19 cellular contexts compared by ENCODE assay signal in genomic region chr14:23297096-23297495, GRCh38. TPM values are rescaled to one million over a fixed set of nuclear protein-coding genes. Genes with fewer than 3 reads are reported as not detected.
DNase-seq lines count a peak whose midpoint lies in the region; ATAC-seq and TF ChIP-seq lines count a peak whose summit lies in the region.
"Had no signal": no experiment of that assay in that cellular context is flagged by ENCODE, and none has a peak within 500 bp of the region (broad histone marks: within the 10 kb centered on the region; RNA-seq: fewer than 3 reads in every experiment).

No MANE protein-coding gene starts in this region.

- no peaks in the 10 kb centered on the region for H4K20me1 ChIP-seq in neural progenitor cell (ENCODE audit: low read depth)

- H3K36me3 Mint-ChIP-seq in natural killer cell (no peaks in the 10 kb centered on the region), neural progenitor cell (peaks cover 7% of the 10 kb centered on the region)
- H3K36me3 Mint-ChIP-seq in natural killer cell treated with Interleukin-12 subunit alpha and Interleukin-12 subunit beta and Interleukin-15 and Interleukin-18, amount 100 ng/mL, for 72 hours = no peaks in the 10 kb centered on the region

- intact Hi-C loops in natural killer cell (cut with micrococcal nuclease) = no loop called here

- no peak overlapping the region for H3K27ac ChIP-seq in neural progenitor cell

- H3K4me1 ChIP-seq in neural progenitor cell = peaks cover 12% of the 10 kb centered on the region

- no peaks in the 10 kb centered on the region for H3K36me3 ChIP-seq in neural progenitor cell

- H3K27me3 Mint-ChIP-seq in natural killer cell (ENCODE audit: low read depth in 2 of 2) = no peaks in the 10 kb centered on the region
- H3K27me3 Mint-ChIP-seq in natural killer cell treated with Interleukin-12 subunit alpha and Interleukin-12 subunit beta and Interleukin-15 and Interleukin-18, amount 100 ng/mL, for 72 hours = no peaks in the 10 kb centered on the region
- peaks cover 7% of the 10 kb centered on the region for H3K27me3 Mint-ChIP-seq in neural progenitor cell (ENCODE audit: insufficient read depth, low read depth)
- H3K27me3 Mint-ChIP-seq: CD4-positive, alpha-beta memory T cell had no signal

- H3K27ac Mint-ChIP-seq in natural killer cell (peak overlapping the region; percentile 20 to 38), neural progenitor cell (peak overlapping the region; percentile 85)
- H3K27ac Mint-ChIP-seq in natural killer cell treated with Interleukin-12 subunit alpha and Interleukin-12 subunit beta and Interleukin-15 and Interleukin-18, amount 100 ng/mL, for 72 hours = no peak overlapping the region

- peaks cover 44% of the 10 kb centered on the region for H3K27me3 ChIP-seq in neural progenitor cell

- no peak overlapping the region for H3K4me2 ChIP-seq in neural progenitor cell

- no peak overlapping the region for H3K4me3 Mint-ChIP-seq in natural killer cell
- no peak overlapping the region for H3K4me3 Mint-ChIP-seq in natural killer cell treated with Interleukin-12 subunit alpha and Interleukin-12 subunit beta and Interleukin-15 and Interleukin-18, amount 100 ng/mL, for 72 hours
- H3K4me3 Mint-ChIP-seq in neural progenitor cell = no peak overlapping the region

- H3K9me3 ChIP-seq in neural progenitor cell (ENCODE audit: low read depth) = no peaks in the 10 kb centered on the region

- no peak for DNase-seq in natural killer cell
- DNase-seq in natural killer cell treated with Interleukin-12 subunit alpha and Interleukin-12 subunit beta and Interleukin-15 and Interleukin-18, amount 100 ng/mL, for 72 hours (ENCODE audit: low spot score) = no peak
- peak; percentile 29 for DNase-seq in ecto neural progenitor cell (ENCODE audit: low spot score)
- no peak for DNase-seq in neural progenitor cell (ENCODE audit: low spot score)
- no peak for DNase-seq in GF-D8 (lab: John Stamatoyannopoulos, UW)
- DNase-seq in RKO (ENCODE audit: low spot score) = no peak
- DNase-seq: Calu3; CD4-positive, alpha-beta memory T cell; DMS79; GOT3; KBM-7; MV-4-11; NCI-H1417 treated with DMSO at 0.1 percent for 48 hours; NCI-H2029; NCI-H2171; NCI-H446; NCI-H69; SHP77 treated with DMSO at 0.1 percent for 48 hours had no signal

- no peaks in the 10 kb centered on the region for H3K79me2 ChIP-seq in neural progenitor cell (ENCODE audit: low read depth)

- no peak for ATAC-seq in natural killer cell
- no peak for ATAC-seq in natural killer cell treated with Interleukin-12 subunit alpha and Interleukin-12 subunit beta and Interleukin-15 and Interleukin-18, amount 100 ng/mL, for 72 hours
- no peak for ATAC-seq in GM18909 (IDR thresholded peaks at IDR 0.05; ENCODE audit: poor library complexity, unreplicated experiment)

- TF ChIP-seq CTCF in natural killer cell (IDR thresholded peaks at IDR 0.05) = no peak
- TF ChIP-seq CTCF in neural progenitor cell (IDR thresholded peaks at IDR 0.05) = no peak

- H3K4me3 ChIP-seq in neural progenitor cell = no peak overlapping the region

- H3K9me3 Mint-ChIP-seq in natural killer cell = no peaks in the 10 kb centered on the region
- H3K9me3 Mint-ChIP-seq in natural killer cell treated with Interleukin-12 subunit alpha and Interleukin-12 subunit beta and Interleukin-15 and Interleukin-18, amount 100 ng/mL, for 72 hours = no peaks in the 10 kb centered on the region
- H3K9me3 Mint-ChIP-seq in neural progenitor cell = no peaks in the 10 kb centered on the region

- peaks cover 20 to 27% of the 10 kb centered on the region in 2 donors for H3K4me1 Mint-ChIP-seq in natural killer cell
- peaks cover 11 to 19% of the 10 kb centered on the region in 2 donors for H3K4me1 Mint-ChIP-seq in natural killer cell treated with Interleukin-12 subunit alpha and Interleukin-12 subunit beta and Interleukin-15 and Interleukin-18, amount 100 ng/mL, for 72 hours (ENCODE audit: low read depth in 2 of 2)
- H3K4me1 Mint-ChIP-seq in neural progenitor cell = peaks cover 42% of the 10 kb centered on the region

- no peak overlapping the region for H3K9ac ChIP-seq in neural progenitor cell

- peaks cover 41% of the 10 kb centered on the region for H3F3A ChIP-seq in neural progenitor cell (ENCODE audit: low read depth)

- H2AFZ ChIP-seq in neural progenitor cell (replicated peaks) = no peak overlapping the region

RNA-seq across cellular contexts. Expression of gene PPP1R3E, which starts 5.6 kb away (rescaled TPM):
- total RNA-seq in natural killer cell (10 to 100 TPM; 13.2 to 27.8 (median 25.1) TPM), neural progenitor cell (ENCODE audit: low replicate concordance) (6.3 and 10.6 TPM in 2 replicates)
- total RNA-seq in natural killer cell treated with Interleukin-12 subunit alpha and Interleukin-12 subunit beta and Interleukin-15 and Interleukin-18, amount 100 ng/mL, for 72 hours = 10 to 100 TPM; 12.4 to 18.7 TPM

RNA-seq across cellular contexts. Expression of gene BCL2L2, which starts 9.5 kb away (rescaled TPM):
- total RNA-seq in natural killer cell = 10 to 100 TPM; 13.8 to 25.3 (median 14.4) TPM
- total RNA-seq in natural killer cell treated with Interleukin-12 subunit alpha and Interleukin-12 subunit beta and Interleukin-15 and Interleukin-18, amount 100 ng/mL, for 72 hours = 10 to 100 TPM; 17.5 to 26.3 TPM
- total RNA-seq in neural progenitor cell (ENCODE audit: low replicate concordance) = 14.9 and 18.0 TPM in 2 replicates

RNA-seq across cellular contexts. Expression of gene HOMEZ, which starts 11.2 kb away (rescaled TPM):
- 10 to 100 TPM in 1 of 3 donors, 1 to 10 TPM in 2; 5.1 to 10.1 (median 7.0) TPM for total RNA-seq in natural killer cell
- 1 to 10 TPM; 5.8 to 7.8 TPM for total RNA-seq in natural killer cell treated with Interleukin-12 subunit alpha and Interleukin-12 subunit beta and Interleukin-15 and Interleukin-18, amount 100 ng/mL, for 72 hours
- total RNA-seq in neural progenitor cell (ENCODE audit: low replicate concordance) = 21.0 and 22.7 TPM in 2 replicates

RNA-seq across cellular contexts. Expression of gene PABPN1, which starts 24.2 kb away (rescaled TPM):
- total RNA-seq in natural killer cell (100 to 1,000 TPM; 226 to 261 (median 238) TPM), neural progenitor cell (ENCODE audit: low replicate concordance) (264 and 298 TPM in 2 replicates)
- 100 to 1,000 TPM; 182 to 274 TPM for total RNA-seq in natural killer cell treated with Interleukin-12 subunit alpha and Interleukin-12 subunit beta and Interleukin-15 and Interleukin-18, amount 100 ng/mL, for 72 hours

RNA-seq across cellular contexts. Expression of gene SLC22A17, which starts 55.6 kb away (rescaled TPM):
- total RNA-seq in natural killer cell = under 1 TPM in 2 of 3 donors, not detected in 1; 0.28 to 1.00 TPM
- under 1 TPM in 1 of 2 donors, not detected in 1; 0.42 TPM for total RNA-seq in natural killer cell treated with Interleukin-12 subunit alpha and Interleukin-12 subunit beta and Interleukin-15 and Interleukin-18, amount 100 ng/mL, for 72 hours
- 22.2 and 80.8 TPM in 2 replicates for total RNA-seq in neural progenitor cell (ENCODE audit: low replicate concordance)

Comparison
In these comparisons a context has a peak if more than half of its experiments do, and no peak if none do; other contexts are left out.
1. H3K27ac Mint-ChIP-seq: peak in natural killer cell (2 of 2) and neural progenitor cell (single experiment); none in natural killer cell treated with Interleukin-12 subunit alpha and Interleukin-12 subunit beta and Interleukin-15 and Interleukin-18, amount 100 ng/mL, for 72 hours (0 of 2).